2 cellular contexts compared by ENCODE assay signal in the genomic region with DNA sequence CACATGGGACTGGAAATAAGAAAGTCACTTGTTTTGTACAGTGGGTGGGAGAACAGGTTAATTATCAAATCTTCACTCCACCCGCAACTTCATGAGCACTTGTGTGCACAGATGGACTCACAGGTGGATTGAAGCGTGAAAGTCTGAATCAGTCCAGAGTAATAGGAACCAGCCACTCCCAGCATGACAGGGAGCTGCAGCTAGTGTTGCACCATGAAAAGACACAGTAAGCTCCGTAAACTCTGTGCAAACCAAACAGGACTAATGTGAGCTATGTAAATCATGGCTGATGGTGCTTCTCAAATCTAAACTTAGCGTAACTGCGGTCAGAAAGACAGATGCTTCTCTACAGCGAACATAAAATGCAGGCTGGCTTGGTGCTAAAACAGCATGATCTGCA.
TF ChIP-seq lines count a peak whose summit lies in the region.

No MANE protein-coding gene starts in this region.

TF ChIP-seq in SK-N-SH treated with all-trans-retinoic acid at 6 μM for 48 hours, 23 proteins besides CTCF, POLR2A, EP300 and RAD21 (continued from another document):
- TF ChIP-seq, protein P1, sequence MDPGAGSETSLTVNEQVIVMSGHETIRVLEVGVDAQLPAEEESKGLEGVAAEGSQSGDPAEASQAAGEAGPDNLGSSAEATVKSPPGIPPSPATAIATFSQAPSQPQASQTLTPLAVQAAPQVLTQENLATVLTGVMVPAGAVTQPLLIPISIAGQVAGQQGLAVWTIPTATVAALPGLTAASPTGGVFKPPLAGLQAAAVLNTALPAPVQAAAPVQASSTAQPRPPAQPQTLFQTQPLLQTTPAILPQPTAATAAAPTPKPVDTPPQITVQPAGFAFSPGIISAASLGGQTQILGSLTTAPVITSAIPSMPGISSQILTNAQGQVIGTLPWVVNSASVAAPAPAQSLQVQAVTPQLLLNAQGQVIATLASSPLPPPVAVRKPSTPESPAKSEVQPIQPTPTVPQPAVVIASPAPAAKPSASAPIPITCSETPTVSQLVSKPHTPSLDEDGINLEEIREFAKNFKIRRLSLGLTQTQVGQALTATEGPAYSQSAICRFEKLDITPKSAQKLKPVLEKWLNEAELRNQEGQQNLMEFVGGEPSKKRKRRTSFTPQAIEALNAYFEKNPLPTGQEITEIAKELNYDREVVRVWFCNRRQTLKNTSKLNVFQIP (CRISPR knock-in tag; IDR thresholded peaks at IDR 0.05; ENCODE audit: borderline replicate concordance, low read depth) = no peak
- TF ChIP-seq ZC3H10 (CRISPR knock-in tag; IDR thresholded peaks at IDR 0.05) (no peak), SNAI2 (CRISPR knock-in tag; IDR thresholded peaks at IDR 0.05) (no peak), RARB (CRISPR knock-in tag; IDR thresholded peaks at IDR 0.05) (no peak), OSR1 (CRISPR knock-in tag; IDR thresholded peaks at IDR 0.05) (no peak)
- TF ChIP-seq, protein P2, sequence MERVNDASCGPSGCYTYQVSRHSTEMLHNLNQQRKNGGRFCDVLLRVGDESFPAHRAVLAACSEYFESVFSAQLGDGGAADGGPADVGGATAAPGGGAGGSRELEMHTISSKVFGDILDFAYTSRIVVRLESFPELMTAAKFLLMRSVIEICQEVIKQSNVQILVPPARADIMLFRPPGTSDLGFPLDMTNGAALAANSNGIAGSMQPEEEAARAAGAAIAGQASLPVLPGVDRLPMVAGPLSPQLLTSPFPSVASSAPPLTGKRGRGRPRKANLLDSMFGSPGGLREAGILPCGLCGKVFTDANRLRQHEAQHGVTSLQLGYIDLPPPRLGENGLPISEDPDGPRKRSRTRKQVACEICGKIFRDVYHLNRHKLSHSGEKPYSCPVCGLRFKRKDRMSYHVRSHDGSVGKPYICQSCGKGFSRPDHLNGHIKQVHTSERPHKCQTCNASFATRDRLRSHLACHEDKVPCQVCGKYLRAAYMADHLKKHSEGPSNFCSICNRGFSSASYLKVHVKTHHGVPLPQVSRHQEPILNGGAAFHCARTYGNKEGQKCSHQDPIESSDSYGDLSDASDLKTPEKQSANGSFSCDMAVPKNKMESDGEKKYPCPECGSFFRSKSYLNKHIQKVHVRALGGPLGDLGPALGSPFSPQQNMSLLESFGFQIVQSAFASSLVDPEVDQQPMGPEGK (CRISPR knock-in tag; IDR thresholded peaks at IDR 0.05; ENCODE audit: borderline replicate concordance) = no peak
- TF ChIP-seq, protein P3, sequence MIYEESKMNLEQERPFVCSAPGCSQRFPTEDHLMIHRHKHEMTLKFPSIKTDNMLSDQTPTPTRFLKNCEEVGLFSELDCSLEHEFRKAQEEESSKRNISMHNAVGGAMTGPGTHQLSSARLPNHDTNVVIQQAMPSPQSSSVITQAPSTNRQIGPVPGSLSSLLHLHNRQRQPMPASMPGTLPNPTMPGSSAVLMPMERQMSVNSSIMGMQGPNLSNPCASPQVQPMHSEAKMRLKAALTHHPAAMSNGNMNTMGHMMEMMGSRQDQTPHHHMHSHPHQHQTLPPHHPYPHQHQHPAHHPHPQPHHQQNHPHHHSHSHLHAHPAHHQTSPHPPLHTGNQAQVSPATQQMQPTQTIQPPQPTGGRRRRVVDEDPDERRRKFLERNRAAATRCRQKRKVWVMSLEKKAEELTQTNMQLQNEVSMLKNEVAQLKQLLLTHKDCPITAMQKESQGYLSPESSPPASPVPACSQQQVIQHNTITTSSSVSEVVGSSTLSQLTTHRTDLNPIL (CRISPR knock-in tag; IDR thresholded peaks at IDR 0.05; ENCODE audit: low read depth) = no peak

TF ChIP-seq in SK-N-SH, 30 proteins besides CTCF, POLR2A, EP300 and RAD21 (continued from another document):
- TF ChIP-seq RCOR1 (IDR thresholded peaks at IDR 0.05; ENCODE audit: low read length) = no peak
- TF ChIP-seq, protein P4, sequence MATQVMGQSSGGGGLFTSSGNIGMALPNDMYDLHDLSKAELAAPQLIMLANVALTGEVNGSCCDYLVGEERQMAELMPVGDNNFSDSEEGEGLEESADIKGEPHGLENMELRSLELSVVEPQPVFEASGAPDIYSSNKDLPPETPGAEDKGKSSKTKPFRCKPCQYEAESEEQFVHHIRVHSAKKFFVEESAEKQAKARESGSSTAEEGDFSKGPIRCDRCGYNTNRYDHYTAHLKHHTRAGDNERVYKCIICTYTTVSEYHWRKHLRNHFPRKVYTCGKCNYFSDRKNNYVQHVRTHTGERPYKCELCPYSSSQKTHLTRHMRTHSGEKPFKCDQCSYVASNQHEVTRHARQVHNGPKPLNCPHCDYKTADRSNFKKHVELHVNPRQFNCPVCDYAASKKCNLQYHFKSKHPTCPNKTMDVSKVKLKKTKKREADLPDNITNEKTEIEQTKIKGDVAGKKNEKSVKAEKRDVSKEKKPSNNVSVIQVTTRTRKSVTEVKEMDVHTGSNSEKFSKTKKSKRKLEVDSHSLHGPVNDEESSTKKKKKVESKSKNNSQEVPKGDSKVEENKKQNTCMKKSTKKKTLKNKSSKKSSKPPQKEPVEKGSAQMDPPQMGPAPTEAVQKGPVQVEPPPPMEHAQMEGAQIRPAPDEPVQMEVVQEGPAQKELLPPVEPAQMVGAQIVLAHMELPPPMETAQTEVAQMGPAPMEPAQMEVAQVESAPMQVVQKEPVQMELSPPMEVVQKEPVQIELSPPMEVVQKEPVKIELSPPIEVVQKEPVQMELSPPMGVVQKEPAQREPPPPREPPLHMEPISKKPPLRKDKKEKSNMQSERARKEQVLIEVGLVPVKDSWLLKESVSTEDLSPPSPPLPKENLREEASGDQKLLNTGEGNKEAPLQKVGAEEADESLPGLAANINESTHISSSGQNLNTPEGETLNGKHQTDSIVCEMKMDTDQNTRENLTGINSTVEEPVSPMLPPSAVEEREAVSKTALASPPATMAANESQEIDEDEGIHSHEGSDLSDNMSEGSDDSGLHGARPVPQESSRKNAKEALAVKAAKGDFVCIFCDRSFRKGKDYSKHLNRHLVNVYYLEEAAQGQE (IDR thresholded peaks at IDR 0.05; ENCODE audit: low read depth, low read length) = no peak
- no peak for TF ChIP-seq TAF1 (IDR thresholded peaks at IDR 0.05; ENCODE audit: borderline replicate concordance, low read depth, low read length)
- TF ChIP-seq, protein P5, sequence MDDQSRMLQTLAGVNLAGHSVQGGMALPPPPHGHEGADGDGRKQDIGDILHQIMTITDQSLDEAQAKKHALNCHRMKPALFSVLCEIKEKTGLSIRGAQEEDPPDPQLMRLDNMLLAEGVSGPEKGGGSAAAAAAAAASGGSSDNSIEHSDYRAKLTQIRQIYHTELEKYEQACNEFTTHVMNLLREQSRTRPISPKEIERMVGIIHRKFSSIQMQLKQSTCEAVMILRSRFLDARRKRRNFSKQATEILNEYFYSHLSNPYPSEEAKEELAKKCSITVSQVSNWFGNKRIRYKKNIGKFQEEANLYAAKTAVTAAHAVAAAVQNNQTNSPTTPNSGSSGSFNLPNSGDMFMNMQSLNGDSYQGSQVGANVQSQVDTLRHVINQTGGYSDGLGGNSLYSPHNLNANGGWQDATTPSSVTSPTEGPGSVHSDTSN (IDR thresholded peaks at IDR 0.05) = no peak
- no peak for TF ChIP-seq NRF1 (IDR thresholded peaks at IDR 0.05; ENCODE audit: low read depth, low read length)
- TF ChIP-seq FOSL2 (IDR thresholded peaks at IDR 0.05; ENCODE audit: borderline replicate concordance, low read depth) = no peak
- no peak for TF ChIP-seq NFIC (IDR thresholded peaks at IDR 0.05; ENCODE audit: borderline replicate concordance)
- TF ChIP-seq, protein P6, sequence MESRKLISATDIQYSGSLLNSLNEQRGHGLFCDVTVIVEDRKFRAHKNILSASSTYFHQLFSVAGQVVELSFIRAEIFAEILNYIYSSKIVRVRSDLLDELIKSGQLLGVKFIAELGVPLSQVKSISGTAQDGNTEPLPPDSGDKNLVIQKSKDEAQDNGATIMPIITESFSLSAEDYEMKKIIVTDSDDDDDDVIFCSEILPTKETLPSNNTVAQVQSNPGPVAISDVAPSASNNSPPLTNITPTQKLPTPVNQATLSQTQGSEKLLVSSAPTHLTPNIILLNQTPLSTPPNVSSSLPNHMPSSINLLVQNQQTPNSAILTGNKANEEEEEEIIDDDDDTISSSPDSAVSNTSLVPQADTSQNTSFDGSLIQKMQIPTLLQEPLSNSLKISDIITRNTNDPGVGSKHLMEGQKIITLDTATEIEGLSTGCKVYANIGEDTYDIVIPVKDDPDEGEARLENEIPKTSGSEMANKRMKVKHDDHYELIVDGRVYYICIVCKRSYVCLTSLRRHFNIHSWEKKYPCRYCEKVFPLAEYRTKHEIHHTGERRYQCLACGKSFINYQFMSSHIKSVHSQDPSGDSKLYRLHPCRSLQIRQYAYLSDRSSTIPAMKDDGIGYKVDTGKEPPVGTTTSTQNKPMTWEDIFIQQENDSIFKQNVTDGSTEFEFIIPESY (IDR thresholded peaks at IDR 0.05; ENCODE audit: borderline replicate concordance, low read depth) = no peak
- TF ChIP-seq, protein P7, sequence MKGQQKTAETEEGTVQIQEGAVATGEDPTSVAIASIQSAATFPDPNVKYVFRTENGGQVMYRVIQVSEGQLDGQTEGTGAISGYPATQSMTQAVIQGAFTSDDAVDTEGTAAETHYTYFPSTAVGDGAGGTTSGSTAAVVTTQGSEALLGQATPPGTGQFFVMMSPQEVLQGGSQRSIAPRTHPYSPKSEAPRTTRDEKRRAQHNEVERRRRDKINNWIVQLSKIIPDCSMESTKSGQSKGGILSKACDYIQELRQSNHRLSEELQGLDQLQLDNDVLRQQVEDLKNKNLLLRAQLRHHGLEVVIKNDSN (IDR thresholded peaks at IDR 0.05; ENCODE audit: borderline replicate concordance, low read depth) = no peak
- TF ChIP-seq TCF12 (IDR thresholded peaks at IDR 0.05) = no peak
- no peak for TF ChIP-seq FOXJ3 (CRISPR knock-in tag; IDR thresholded peaks at IDR 0.05)
